ENCODE assay signal across 7 cellular contexts in the genomic region with DNA sequence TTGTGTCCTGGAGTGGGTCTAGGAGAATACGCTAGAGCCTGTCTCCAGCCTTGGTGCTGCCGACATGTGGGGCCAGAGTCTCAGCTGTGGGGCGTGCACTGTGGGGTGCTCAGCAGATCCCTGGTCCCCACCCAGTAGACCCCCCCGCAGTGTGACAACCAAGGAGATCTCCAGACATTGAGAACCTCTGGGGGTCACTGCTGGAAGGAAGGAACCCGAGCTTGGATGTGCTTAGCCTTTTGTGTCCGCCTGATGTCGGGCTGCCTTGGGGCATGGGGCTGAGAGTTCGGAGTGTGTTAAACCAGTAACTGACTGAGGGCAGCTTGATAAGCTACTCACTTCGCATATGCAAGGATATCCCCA.
"Had no signal": no experiment of that assay in that cellular context is flagged by ENCODE, and none has a peak within 500 bp of the region (broad histone marks: within the 10 kb centered on the region; RNA-seq: fewer than 3 reads in every experiment).

No MANE protein-coding gene starts in this region.

- H3K4me1 ChIP-seq: HAP-1 had no signal

- H3K4me2 ChIP-seq: GM23338 had no signal

- DNase-seq: HFFc6, IMR-90, KG1 had no signal

- ATAC-seq: GM23338, HCT116, K562 had no signal

- H2AFZ ChIP-seq: GM23338 had no signal

- H3K9me3 ChIP-seq: HAP-1 had no signal

- H3K4me3 Mint-ChIP-seq: GM23338, HFFc6 had no signal

- H3K27ac Mint-ChIP-seq: GM23338, HFFc6 had no signal

- H3K4me1 Mint-ChIP-seq: GM23338 had no signal

- H3K9me3 Mint-ChIP-seq: GM23338 had no signal

- H3K4me3 ChIP-seq: GM23338, HAP-1, K562 had no signal

- H3K36me3 ChIP-seq: HAP-1 had no signal
